ENCODE assay signal across 12 cellular contexts in the genomic region with DNA sequence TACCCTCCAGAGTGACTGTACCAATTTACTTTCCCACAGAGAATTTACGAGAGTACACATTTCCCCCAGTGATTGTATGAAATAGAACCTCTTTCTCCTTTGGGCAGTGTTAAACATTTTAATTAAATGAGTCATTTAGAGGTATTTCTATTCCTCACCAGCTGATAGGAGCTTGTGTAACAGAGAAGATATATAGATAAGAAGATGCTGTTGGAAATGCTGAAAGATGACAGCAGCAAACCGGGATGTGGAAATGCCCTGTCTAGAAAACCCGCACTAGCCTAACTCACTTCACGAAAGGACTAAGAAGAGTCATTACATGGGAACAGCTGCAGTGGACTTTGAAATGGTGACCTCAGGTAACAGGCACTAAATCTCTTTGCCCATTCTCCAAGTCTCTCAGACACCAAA.
DNase-seq lines count a peak whose midpoint lies in the region; TF ChIP-seq lines count a peak whose summit lies in the region.
"Had no signal": no experiment of that assay in that cellular context is flagged by ENCODE, and none has a peak within 500 bp of the region (broad histone marks: within the 10 kb centered on the region; RNA-seq: fewer than 3 reads in every experiment).

No MANE protein-coding gene starts in this region.

- 63% methylated on average over 4 of the region's 4 CpGs for WGBS in smooth muscle cell (ENCODE audit: low lambda C conversion rate)

- TF ChIP-seq CTCF in fibroblast of pulmonary artery (IDR thresholded peaks at IDR 0.05; ENCODE audit: low read length, missing control alignments), result no peak
- TF ChIP-seq CTCF in smooth muscle cell (IDR thresholded peaks at IDR 0.05; ENCODE audit: borderline replicate concordance, insufficient read depth, poor library complexity, severe bottlenecking), result no peak

- no peaks in the 10 kb centered on the region for H3K79me2 ChIP-seq in smooth muscle cell (ENCODE audit: low read depth)

- H3K36me3 ChIP-seq in smooth muscle cell (ENCODE audit: low read depth), result no peaks in the 10 kb centered on the region
- H3K36me3 ChIP-seq: cardiac muscle cell had no signal

- no peaks in the 10 kb centered on the region for H3F3A ChIP-seq in smooth muscle cell (ENCODE audit: low read depth)

- H3K9me3 ChIP-seq in smooth muscle cell (replicated peaks; ENCODE audit: low read depth), result no peaks in the 10 kb centered on the region

- no peak overlapping the region for H3K4me2 ChIP-seq in smooth muscle cell

- no peaks in the 10 kb centered on the region for H3K27me3 ChIP-seq in smooth muscle cell (ENCODE audit: low read depth)
- H3K27me3 ChIP-seq: cardiac muscle cell had no signal

- DNase-seq in NCI-H2196 (lab: John Stamatoyannopoulos, UW; ENCODE audit: unreplicated experiment) (peak; percentile 10), NCI-H2196 treated with DMSO at 0.1 percent for 48 hours (lab: John Stamatoyannopoulos, UW; ENCODE audit: unreplicated experiment) (no peak), SK-MEL-5 (ENCODE audit: low read depth, low spot score) (peak; percentile 6), fibroblast of pulmonary artery (ENCODE audit: low read depth) (peak; percentile 67), smooth muscle cell (lab: John Stamatoyannopoulos, UW; ENCODE audit: unreplicated experiment) (no peak), NCI-H1694 treated with DMSO at 0.1 percent for 48 hours (lab: John Stamatoyannopoulos, UW) (no peak), dedifferentiated amniotic fluid mesenchymal stem cell (ENCODE audit: extremely low spot score) (no peak)
- DNase-seq: activated CD4-positive, CD25-positive, alpha-beta regulatory T cell treated with anti-CD3 and anti-CD28 coated beads, Interleukin-2, amount 50 U/mL, for 72 hours; RPMI8226 had no signal

- H3K4me1 ChIP-seq in smooth muscle cell (ENCODE audit: low read depth), result no peaks in the 10 kb centered on the region

- H3K4me3 ChIP-seq in fibroblast of pulmonary artery (replicated peaks; ENCODE audit: low read depth, low read length) (no peak overlapping the region), smooth muscle cell (no peak overlapping the region)
- H3K4me3 ChIP-seq: cardiac muscle cell, lung had no signal

- peaks cover 7% of the 10 kb centered on the region for H4K20me1 ChIP-seq in smooth muscle cell (ENCODE audit: low read depth)

- H3K27ac ChIP-seq in temporal lobe (ENCODE audit: low read depth, low read length), result peak overlapping the region; percentile 75
- no peak overlapping the region for H3K27ac ChIP-seq in smooth muscle cell (ENCODE audit: low read depth)
- H3K27ac ChIP-seq: cardiac muscle cell had no signal

- no peak overlapping the region for H3K9ac ChIP-seq in smooth muscle cell (ENCODE audit: low read depth)

- in situ Hi-C loops in SK-MEL-5 (cut with HindIII; ENCODE audit: low pct_unique_long_range_greater_than_20kb, low sequenced_read_pairs), result no loop called here

- H2AFZ ChIP-seq in smooth muscle cell (ENCODE audit: low read depth), result no peak overlapping the region

Comparison
In these comparisons a context has a peak if more than half of its experiments do, and no peak if none do; other contexts are left out.
1. DNase-seq: peak in NCI-H2196 (single experiment), SK-MEL-5 (single experiment) and fibroblast of pulmonary artery (single experiment); none in NCI-H2196 treated with DMSO at 0.1 percent for 48 hours (single experiment), smooth muscle cell (single experiment), NCI-H1694 treated with DMSO at 0.1 percent for 48 hours (single experiment) and dedifferentiated amniotic fluid mesenchymal stem cell (single experiment).